ENCODE assay signal across 23 cellular contexts in the genomic region with DNA sequence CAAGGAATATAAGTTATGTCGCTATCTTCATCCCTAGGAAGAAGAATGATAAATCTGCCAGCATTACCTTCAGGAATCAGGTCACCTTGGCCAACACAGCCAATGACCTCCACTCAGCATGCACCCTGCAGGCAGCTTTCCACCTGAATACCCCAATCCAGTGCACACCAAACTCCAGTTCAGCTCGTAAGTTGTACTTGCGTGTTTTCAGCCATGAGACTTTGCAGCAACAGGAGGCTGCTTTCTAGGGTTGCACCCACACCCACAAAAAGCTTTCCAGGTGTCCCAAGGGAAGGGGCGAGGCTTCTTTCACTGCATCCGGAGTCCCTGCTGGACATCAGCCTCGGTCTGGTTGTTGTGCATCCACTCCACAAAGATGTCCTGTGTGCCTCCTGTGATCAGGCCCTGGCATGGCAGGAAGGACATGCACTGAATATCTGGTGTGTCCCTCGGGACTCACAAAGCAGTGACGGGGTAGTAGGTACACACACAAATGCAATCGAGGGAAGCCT.
DNase-seq lines count a peak whose midpoint lies in the region; ATAC-seq and TF ChIP-seq lines count a peak whose summit lies in the region.
"Had no signal": no experiment of that assay in that cellular context is flagged by ENCODE, and none has a peak within 500 bp of the region (broad histone marks: within the 10 kb centered on the region; RNA-seq: fewer than 3 reads in every experiment).

No MANE protein-coding gene starts in this region.

- ATAC-seq in T-helper 17 cell: no peak
- ATAC-seq: GM23338, HCT116, Panc1 had no signal

- H3K27me3 Mint-ChIP-seq in osteocyte (ENCODE audit: unreplicated experiment) (no peaks in the 10 kb centered on the region), T-helper 17 cell (peaks cover 74% of the 10 kb centered on the region)

- H3K27ac Mint-ChIP-seq in osteocyte (ENCODE audit: unreplicated experiment): no peak overlapping the region
- H3K27ac Mint-ChIP-seq in T-helper 17 cell: no peak overlapping the region
- H3K27ac Mint-ChIP-seq: CD4-positive, alpha-beta T cell; GM23338; IgD-negative memory B cell had no signal

- H3K36me3 Mint-ChIP-seq in osteocyte (ENCODE audit: unreplicated experiment) (no peaks in the 10 kb centered on the region), T-helper 17 cell (ENCODE audit: low read depth) (peaks cover 5% of the 10 kb centered on the region)
- H3K36me3 Mint-ChIP-seq: IgD-negative memory B cell had no signal

- TF ChIP-seq POLR2A in vagina (IDR thresholded peaks at IDR 0.05): no peak

- H3K4me1 Mint-ChIP-seq in osteocyte (ENCODE audit: unreplicated experiment): no peaks in the 10 kb centered on the region
- no peaks in the 10 kb centered on the region for H3K4me1 Mint-ChIP-seq in T-helper 17 cell

- peak; percentile 39 for DNase-seq in activated effector memory CD4-positive, alpha-beta T cell treated with anti-CD3 and anti-CD28 coated beads, Interleukin-2, amount 50 U/mL, for 16 hours
- DNase-seq in activated effector memory CD4-positive, alpha-beta T cell treated with Interleukin-2 at 50 U/mL for 16 hours: no peak
- DNase-seq in ecto neural progenitor cell (ENCODE audit: low spot score) (peak; percentile 23), osteocyte (ENCODE audit: extremely low spot score, unreplicated experiment) (peak; percentile 76), vagina (ENCODE audit: extremely low spot score in 2 of 2) (peak; percentile 34 to 49), T-helper 17 cell (no peak), NCI-H2029 (lab: John Stamatoyannopoulos, UW) (no peak)
- DNase-seq: Caco-2; CD4-positive, alpha-beta T cell; MM.1S; NCI-H1048; NCI-H1417; NCI-H1694; NCI-H2081; NCI-H2227 treated with DMSO at 0.1 percent for 48 hours; NCI-H69; SHP77 treated with DMSO at 0.1 percent for 48 hours had no signal

- TF ChIP-seq CTCF in osteocyte (IDR thresholded peaks at IDR 0.05) (no peak), vagina (IDR thresholded peaks at IDR 0.05) (no peak)

- H3K4me3 ChIP-seq in vagina: no peak overlapping the region
- H3K4me3 ChIP-seq: GM23338 had no signal

- H3K27me3 ChIP-seq in vagina: no peaks in the 10 kb centered on the region

- no peaks in the 10 kb centered on the region for H3K36me3 ChIP-seq in vagina

- no peaks in the 10 kb centered on the region for H3K4me1 ChIP-seq in vagina
- H3K4me1 ChIP-seq: Caco-2 had no signal

- H3K27ac ChIP-seq in vagina: no peak overlapping the region
- H3K27ac ChIP-seq: KMS-11, RWPE1 had no signal

- H3K4me3 Mint-ChIP-seq in osteocyte (ENCODE audit: unreplicated experiment) (no peak overlapping the region), T-helper 17 cell (no peak overlapping the region)
- H3K4me3 Mint-ChIP-seq: CD4-positive, alpha-beta T cell; GM23338; IgD-negative memory B cell had no signal

- H3K9me3 Mint-ChIP-seq in osteocyte (ENCODE audit: unreplicated experiment): no peaks in the 10 kb centered on the region
- H3K9me3 Mint-ChIP-seq: CD4-positive, alpha-beta T cell; IgD-negative memory B cell had no signal

- intact Hi-C loops in vagina (cut with DNase I): no loop called here

- no peaks in the 10 kb centered on the region for H3K9me3 ChIP-seq in vagina
- no peaks in the 10 kb centered on the region for H3K9me3 ChIP-seq in T-helper 17 cell (ENCODE audit: control insufficient read depth, low read length, poor library complexity, severe bottlenecking)
- H3K9me3 ChIP-seq: Caco-2 had no signal

Comparison
In these comparisons a context has a peak if more than half of its experiments do, and no peak if none do; other contexts are left out.
1. DNase-seq: peak in activated effector memory CD4-positive, alpha-beta T cell treated with anti-CD3 and anti-CD28 coated beads, Interleukin-2, amount 50 U/mL, for 16 hours (single experiment), ecto neural progenitor cell (single experiment), osteocyte (single experiment) and vagina (2 of 2); none in activated effector memory CD4-positive, alpha-beta T cell treated with Interleukin-2 at 50 U/mL for 16 hours (single experiment), T-helper 17 cell (0 of 3) and NCI-H2029 (single experiment).